9 cellular contexts compared by ENCODE assay signal in the genomic region with DNA sequence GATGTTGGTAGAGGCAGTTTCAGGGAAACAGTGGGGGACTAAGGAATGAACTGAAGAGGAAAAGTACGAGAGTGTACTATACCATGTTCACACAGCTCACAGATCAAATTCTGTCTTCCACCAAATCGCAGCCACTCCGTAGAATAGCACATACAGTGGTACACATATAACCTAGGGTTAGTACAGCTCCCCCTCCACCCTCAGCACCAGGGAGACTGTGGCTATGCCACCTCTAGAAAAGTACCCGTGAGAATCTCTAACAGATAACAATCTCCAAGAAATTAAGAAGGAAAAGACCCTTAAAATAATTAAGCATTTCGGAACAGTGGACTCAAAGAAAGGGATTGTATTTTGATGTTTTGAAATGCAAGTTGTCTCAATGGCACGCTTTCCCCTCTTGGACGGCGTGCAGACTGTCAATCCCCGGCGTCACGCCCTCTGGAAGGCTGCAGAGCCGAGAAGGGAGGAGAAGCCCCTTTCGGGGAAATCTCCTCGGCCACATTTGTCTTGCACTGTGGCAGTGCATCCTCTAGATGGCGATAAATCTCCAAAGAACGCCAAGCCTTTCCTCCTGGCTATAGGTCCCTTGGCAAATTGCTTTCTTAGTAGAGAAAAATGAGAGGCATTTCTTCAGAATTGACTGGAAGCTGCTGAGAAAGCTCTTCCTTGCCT.
DNase-seq lines count a peak whose midpoint lies in the region; TF ChIP-seq lines count a peak whose summit lies in the region.
"Had no signal": no experiment of that assay in that cellular context is flagged by ENCODE, and none has a peak within 500 bp of the region (broad histone marks: within the 10 kb centered on the region; RNA-seq: fewer than 3 reads in every experiment).

No MANE protein-coding gene starts in this region.

- intact Hi-C loops in MCF 10A (cut with micrococcal nuclease): no loop called here

- TF ChIP-seq CTCF in GM12864 (IDR thresholded peaks at IDR 0.05; ENCODE audit: low read depth, low read length, missing control alignments): peak; percentile 92
- TF ChIP-seq CTCF in HFF-Myc (IDR thresholded peaks at IDR 0.05; ENCODE audit: low read depth, low read length, missing control alignments): peak; percentile 88
- peak; percentile 57 for TF ChIP-seq CTCF in MCF 10A (IDR thresholded peaks at IDR 0.05; ENCODE audit: unreplicated experiment)

- DNase-seq in A172 (ENCODE audit: low spot score): peak; percentile 69
- peak; percentile 10 for DNase-seq in GM12864 (ENCODE audit: low read depth)
- DNase-seq in HFF-Myc (ENCODE audit: extremely low read depth, low read depth): peak; percentile 16
- peak; percentile 67 for DNase-seq in LoVo (ENCODE audit: low spot score)
- peak; percentile 5 for DNase-seq in T-helper 9 cell
- DNase-seq in MCF 10A (ENCODE audit: unreplicated experiment): peak; percentile 64
- DNase-seq in iris pigment epithelial cell (ENCODE audit: low read depth): peak; percentile 55
- DNase-seq in stimulated activated CD4-positive, alpha-beta T cell treated with anti-CD3 and anti-CD28 coated beads, Interleukin-15, amount 100 ng/mL, for 24 hours: peak; percentile 56

- peak overlapping the region; percentile 20 for H3K4me3 Mint-ChIP-seq in MCF 10A (ENCODE audit: unreplicated experiment)

- H3K36me3 Mint-ChIP-seq in MCF 10A (ENCODE audit: insufficient read depth, unreplicated experiment): no peaks in the 10 kb centered on the region
- H3K36me3 Mint-ChIP-seq: IgD-negative memory B cell had no signal

- peaks cover 44% of the 10 kb centered on the region for H3K27me3 Mint-ChIP-seq in MCF 10A (ENCODE audit: insufficient read depth, unreplicated experiment)

- POLR2A ChIA-PET in MCF 10A (lab: Yijun Ruan, JAX): interaction anchor here (0.6 to 1.2 kb wide), 3 partner anchors 109 to 1158 kb away, joined by 3 to 4 read pairs (median 3); no protein-coding TSS in a partner anchor

- H3K27ac Mint-ChIP-seq in MCF 10A (ENCODE audit: low read depth, unreplicated experiment): no peak overlapping the region

- H3K9me3 Mint-ChIP-seq in MCF 10A (ENCODE audit: unreplicated experiment): no peaks in the 10 kb centered on the region
- H3K9me3 Mint-ChIP-seq: IgD-negative memory B cell had no signal

- no peak overlapping the region for H3K4me3 ChIP-seq in GM12864 (ENCODE audit: low read depth, low read length)
- H3K4me3 ChIP-seq in HFF-Myc (replicated peaks; ENCODE audit: low read depth, low read length): no peak overlapping the region

- BruUV-seq in MCF 10A (replicated peaks; lab: Mats Ljungman, UMichigan): no TSS peak

- peaks cover 12% of the 10 kb centered on the region for H3K4me1 Mint-ChIP-seq in MCF 10A (ENCODE audit: insufficient read depth, unreplicated experiment)

- CTCF ChIA-PET in MCF 10A (lab: Yijun Ruan, JAX): interaction anchor here (0.5 to 4.3 kb wide), 74 partner anchors 10 to 1472 kb away, joined by 3 to 48 read pairs (median 4); no protein-coding TSS in a partner anchor

Comparison
In these comparisons a context has a peak if more than half of its experiments do, and no peak if none do; other contexts are left out.
1. DNase-seq: peak in every context shown above with its lines; median percentile 69 in A172; 67 in LoVo; 64 in MCF 10A; 56 in stimulated activated CD4-positive, alpha-beta T cell treated with anti-CD3 and anti-CD28 coated beads, Interleukin-15, amount 100 ng/mL, for 24 hours; 55 in iris pigment epithelial cell; 16 in HFF-Myc; 10 in GM12864; 5 in T-helper 9 cell.